ENCODE assay signal across 18 cellular contexts in the genomic region with DNA sequence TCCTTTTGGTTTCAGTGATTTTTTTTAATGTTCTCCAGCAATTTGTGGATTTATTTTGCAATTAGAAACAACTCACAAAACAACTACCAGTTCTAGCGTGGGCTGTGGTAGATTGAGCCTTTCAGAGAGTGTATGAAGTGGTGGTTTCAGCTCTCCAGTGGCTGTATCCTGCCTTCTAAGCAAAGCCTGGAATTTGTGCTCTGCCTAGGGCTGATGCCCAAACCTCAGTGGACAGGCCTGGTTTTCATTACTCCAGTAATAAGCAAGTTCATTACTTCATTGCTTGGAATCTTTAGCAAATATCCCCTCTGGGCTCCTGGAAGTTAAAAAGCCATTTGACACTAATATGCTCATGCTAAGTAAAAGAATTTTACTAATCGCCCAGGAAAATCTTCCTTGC. TPM values are rescaled to one million over a fixed set of nuclear protein-coding genes. Genes with fewer than 3 reads are reported as not detected.
A peak's percentile ranks its signal among the peaks of the same experiment; 100 is the strongest.
DNase-seq lines count a peak whose midpoint lies in the region; ATAC-seq and TF ChIP-seq lines count a peak whose summit lies in the region.
"Had no signal": no experiment of that assay in that cellular context is flagged by ENCODE, and none has a peak within 500 bp of the region (broad histone marks: within the 10 kb centered on the region; RNA-seq: fewer than 3 reads in every experiment).

No MANE protein-coding gene starts in this region.

- H3K27me3 ChIP-seq in DND-41 (ENCODE audit: insufficient read depth, low read length, poor library complexity) = no peaks in the 10 kb centered on the region
- H3K27me3 ChIP-seq: BE2C, foreskin keratinocyte, vagina had no signal

- peaks cover 60% of the 10 kb centered on the region for H3K4me1 Mint-ChIP-seq in activated T-helper 17 cell treated with anti-CD3 and anti-CD28 coated beads, Interleukin-2, amount 50 U/mL, for 72 hours
- H3K4me1 Mint-ChIP-seq in memory B cell (peaks cover 50% of the 10 kb centered on the region), WTC11 (peaks cover 7% of the 10 kb centered on the region)
- H3K4me1 Mint-ChIP-seq: neural crest cell had no signal

- POLR2A ChIA-PET in WTC11 (lab: Charles Lee) = no interaction called here

- peaks cover 16% of the 10 kb centered on the region; the same call in 1 of the 2 replicates for H4K20me1 ChIP-seq in DND-41 (ENCODE audit: insufficient read depth, low read length)

- peaks cover 91% of the 10 kb centered on the region for H3K79me2 ChIP-seq in DND-41 (ENCODE audit: insufficient read depth, low read length)

- no peaks in the 10 kb centered on the region for H3K27me3 Mint-ChIP-seq in activated T-helper 17 cell treated with anti-CD3 and anti-CD28 coated beads, Interleukin-2, amount 50 U/mL, for 72 hours
- no peaks in the 10 kb centered on the region for H3K27me3 Mint-ChIP-seq in memory B cell
- H3K27me3 Mint-ChIP-seq in WTC11 (ENCODE audit: low read depth) = no peaks in the 10 kb centered on the region

- H3K27ac ChIP-seq in DND-41 (ENCODE audit: low read length) = peak overlapping the region; percentile 82
- H3K27ac ChIP-seq: foreskin keratinocyte had no signal

- no peaks in the 10 kb centered on the region for H3K9me3 Mint-ChIP-seq in activated T-helper 17 cell treated with anti-CD3 and anti-CD28 coated beads, Interleukin-2, amount 50 U/mL, for 72 hours
- H3K9me3 Mint-ChIP-seq in memory B cell (peaks cover 2% of the 10 kb centered on the region), WTC11 (no peaks in the 10 kb centered on the region)
- H3K9me3 Mint-ChIP-seq: neural crest cell had no signal

- no peak for ATAC-seq in DND-41 (ENCODE audit: insufficient read depth, low read depth)
- ATAC-seq in activated T-helper 17 cell treated with anti-CD3 and anti-CD28 coated beads, Interleukin-2, amount 50 U/mL, for 72 hours (replicated peaks) = no peak
- no peak for ATAC-seq in memory B cell (ENCODE audit: low read depth)
- ATAC-seq in HG03159 (IDR thresholded peaks at IDR 0.05; ENCODE audit: unreplicated experiment) = no peak
- no peak for ATAC-seq in WTC11
- ATAC-seq: foreskin keratinocyte, Panc1 had no signal

- H2AFZ ChIP-seq in DND-41 (ENCODE audit: low read depth, low read length) = no peak overlapping the region

- TF ChIP-seq CTCF in DND-41 (IDR thresholded peaks at IDR 0.05; ENCODE audit: borderline replicate concordance, extremely low read depth, low read length, poor library complexity, severe bottlenecking) (no peak), WTC11 (IDR thresholded peaks at IDR 0.05) (no peak)

- H3K36me3 ChIP-seq in DND-41 (ENCODE audit: insufficient read depth, low read length) = peaks cover 29% of the 10 kb centered on the region
- H3K36me3 ChIP-seq: BE2C, vagina had no signal

- peaks cover 97% of the 10 kb centered on the region for H3K4me1 ChIP-seq in DND-41 (ENCODE audit: insufficient read depth, low read length)
- H3K4me1 ChIP-seq: BE2C, foreskin keratinocyte, vagina had no signal

- no peak overlapping the region for H3K4me3 ChIP-seq in DND-41 (ENCODE audit: low read depth in 1 of 2, low read length in 2 of 2)
- H3K4me3 ChIP-seq: coronary artery, skin epidermis, vagina had no signal

- CTCF ChIA-PET in WTC11 (lab: Charles Lee) = no interaction called here

- H3K4me2 ChIP-seq in DND-41 (ENCODE audit: insufficient read depth, low read length) = no peak overlapping the region

- H3K27ac Mint-ChIP-seq in activated T-helper 17 cell treated with anti-CD3 and anti-CD28 coated beads, Interleukin-2, amount 50 U/mL, for 72 hours = peak overlapping the region; percentile 94
- H3K27ac Mint-ChIP-seq in memory B cell (peak overlapping the region; percentile 87), WTC11 (no peak overlapping the region)

- H3K9me3 ChIP-seq in DND-41 (ENCODE audit: insufficient read depth, low read length, severe bottlenecking) = no peaks in the 10 kb centered on the region
- H3K9me3 ChIP-seq: BE2C, vagina had no signal

- peaks cover 64% of the 10 kb centered on the region for H3K36me3 Mint-ChIP-seq in activated T-helper 17 cell treated with anti-CD3 and anti-CD28 coated beads, Interleukin-2, amount 50 U/mL, for 72 hours (ENCODE audit: low read depth)
- H3K36me3 Mint-ChIP-seq in memory B cell (peaks cover 27% of the 10 kb centered on the region), WTC11 (no peaks in the 10 kb centered on the region)

- DNase-seq in AG08395 (ENCODE audit: low spot score) (peak; percentile 48), DND-41 (no peak), memory B cell (ENCODE audit: low spot score in 2 of 2) (no peak), NCI-H526 (lab: John Stamatoyannopoulos, UW) (no peak), superior temporal gyrus (ENCODE audit: extremely low spot score) (no peak), WTC11 (ENCODE audit: low spot score) (no peak)
- DNase-seq: activated effector memory CD4-positive, alpha-beta T cell treated with anti-CD3 and anti-CD28 coated beads, Interleukin-2, amount 50 U/mL, for 16 hours; BE2C; foreskin keratinocyte; kidney; MV-4-11 had no signal

- peak overlapping the region; percentile 86 for H3K4me3 Mint-ChIP-seq in activated T-helper 17 cell treated with anti-CD3 and anti-CD28 coated beads, Interleukin-2, amount 50 U/mL, for 72 hours
- H3K4me3 Mint-ChIP-seq in memory B cell (no peak overlapping the region), WTC11 (no peak overlapping the region)
- H3K4me3 Mint-ChIP-seq: neural crest cell had no signal

- 0 out of 2 replicates have a peak overlapping the region, but pooled peaks have one; percentile 6 for H3K9ac ChIP-seq in DND-41 (ENCODE audit: low read depth, low read length)

TF ChIP-seq in WTC11, 78 proteins besides CTCF, POLR2A, EP300 and RAD21:
- TF ChIP-seq, protein P1, sequence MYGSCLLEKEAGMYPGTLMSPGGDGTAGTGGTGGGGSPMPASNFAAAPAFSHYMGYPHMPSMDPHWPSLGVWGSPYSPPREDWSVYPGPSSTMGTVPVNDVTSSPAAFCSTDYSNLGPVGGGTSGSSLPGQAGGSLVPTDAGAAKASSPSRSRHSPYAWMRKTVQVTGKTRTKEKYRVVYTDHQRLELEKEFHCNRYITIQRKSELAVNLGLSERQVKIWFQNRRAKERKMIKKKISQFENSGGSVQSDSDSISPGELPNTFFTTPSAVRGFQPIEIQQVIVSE (CRISPR knock-in tag; IDR thresholded peaks at IDR 0.05; ENCODE audit: borderline replicate concordance) = no peak
- TF ChIP-seq, protein P2, sequence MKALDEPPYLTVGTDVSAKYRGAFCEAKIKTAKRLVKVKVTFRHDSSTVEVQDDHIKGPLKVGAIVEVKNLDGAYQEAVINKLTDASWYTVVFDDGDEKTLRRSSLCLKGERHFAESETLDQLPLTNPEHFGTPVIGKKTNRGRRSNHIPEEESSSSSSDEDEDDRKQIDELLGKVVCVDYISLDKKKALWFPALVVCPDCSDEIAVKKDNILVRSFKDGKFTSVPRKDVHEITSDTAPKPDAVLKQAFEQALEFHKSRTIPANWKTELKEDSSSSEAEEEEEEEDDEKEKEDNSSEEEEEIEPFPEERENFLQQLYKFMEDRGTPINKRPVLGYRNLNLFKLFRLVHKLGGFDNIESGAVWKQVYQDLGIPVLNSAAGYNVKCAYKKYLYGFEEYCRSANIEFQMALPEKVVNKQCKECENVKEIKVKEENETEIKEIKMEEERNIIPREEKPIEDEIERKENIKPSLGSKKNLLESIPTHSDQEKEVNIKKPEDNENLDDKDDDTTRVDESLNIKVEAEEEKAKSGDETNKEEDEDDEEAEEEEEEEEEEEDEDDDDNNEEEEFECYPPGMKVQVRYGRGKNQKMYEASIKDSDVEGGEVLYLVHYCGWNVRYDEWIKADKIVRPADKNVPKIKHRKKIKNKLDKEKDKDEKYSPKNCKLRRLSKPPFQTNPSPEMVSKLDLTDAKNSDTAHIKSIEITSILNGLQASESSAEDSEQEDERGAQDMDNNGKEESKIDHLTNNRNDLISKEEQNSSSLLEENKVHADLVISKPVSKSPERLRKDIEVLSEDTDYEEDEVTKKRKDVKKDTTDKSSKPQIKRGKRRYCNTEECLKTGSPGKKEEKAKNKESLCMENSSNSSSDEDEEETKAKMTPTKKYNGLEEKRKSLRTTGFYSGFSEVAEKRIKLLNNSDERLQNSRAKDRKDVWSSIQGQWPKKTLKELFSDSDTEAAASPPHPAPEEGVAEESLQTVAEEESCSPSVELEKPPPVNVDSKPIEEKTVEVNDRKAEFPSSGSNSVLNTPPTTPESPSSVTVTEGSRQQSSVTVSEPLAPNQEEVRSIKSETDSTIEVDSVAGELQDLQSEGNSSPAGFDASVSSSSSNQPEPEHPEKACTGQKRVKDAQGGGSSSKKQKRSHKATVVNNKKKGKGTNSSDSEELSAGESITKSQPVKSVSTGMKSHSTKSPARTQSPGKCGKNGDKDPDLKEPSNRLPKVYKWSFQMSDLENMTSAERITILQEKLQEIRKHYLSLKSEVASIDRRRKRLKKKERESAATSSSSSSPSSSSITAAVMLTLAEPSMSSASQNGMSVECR (CRISPR knock-in tag; IDR thresholded peaks at IDR 0.05; ENCODE audit: borderline replicate concordance) = no peak
- TF ChIP-seq CREM (CRISPR knock-in tag; IDR thresholded peaks at IDR 0.05) (no peak), SMAD4 (CRISPR knock-in tag; IDR thresholded peaks at IDR 0.05) (no peak), PRRX2 (CRISPR knock-in tag; IDR thresholded peaks at IDR 0.05) (no peak), HMGA2 (CRISPR knock-in tag; IDR thresholded peaks at IDR 0.05) (no peak)
- TF ChIP-seq, protein P3, sequence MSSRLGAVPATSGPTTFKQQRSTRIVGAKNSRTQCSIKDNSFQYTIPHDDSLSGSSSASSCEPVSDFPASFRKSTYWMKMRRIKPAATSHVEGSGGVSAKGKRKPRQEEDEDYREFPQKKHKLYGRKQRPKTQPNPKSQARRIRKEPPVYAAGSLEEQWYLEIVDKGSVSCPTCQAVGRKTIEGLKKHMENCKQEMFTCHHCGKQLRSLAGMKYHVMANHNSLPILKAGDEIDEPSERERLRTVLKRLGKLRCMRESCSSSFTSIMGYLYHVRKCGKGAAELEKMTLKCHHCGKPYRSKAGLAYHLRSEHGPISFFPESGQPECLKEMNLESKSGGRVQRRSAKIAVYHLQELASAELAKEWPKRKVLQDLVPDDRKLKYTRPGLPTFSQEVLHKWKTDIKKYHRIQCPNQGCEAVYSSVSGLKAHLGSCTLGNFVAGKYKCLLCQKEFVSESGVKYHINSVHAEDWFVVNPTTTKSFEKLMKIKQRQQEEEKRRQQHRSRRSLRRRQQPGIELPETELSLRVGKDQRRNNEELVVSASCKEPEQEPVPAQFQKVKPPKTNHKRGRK (CRISPR knock-in tag; IDR thresholded peaks at IDR 0.05; ENCODE audit: borderline replicate concordance) = no peak

RNA-seq across cellular contexts. Expression of a gene that starts 35.9 kb away (rescaled TPM):
- 10 to 100 TPM; 46.5 to 50.4 TPM for total RNA-seq in activated T-helper 17 cell treated with anti-CD3 and anti-CD28 coated beads, Interleukin-2, amount 50 U/mL, for 72 hours
- 0.16 to 0.22 TPM (median 0.18 TPM) in 3 replicates for total RNA-seq in WTC11 (2021)
- total RNA-seq: foreskin keratinocyte, neural crest cell had no signal

Comparison
In these comparisons a context has a peak if more than half of its experiments do, and no peak if none do; other contexts are left out.
1. RNA of a gene that starts 35.9 kb away (total RNA-seq): 46.5 to 50.4 TPM in activated T-helper 17 cell treated with anti-CD3 and anti-CD28 coated beads, Interleukin-2, amount 50 U/mL, for 72 hours; 0.16 to 0.22 TPM in WTC11; every median in the first group is over 10 times any median in the second.